In genomic region chr19:10206226-10206873, GRCh38 we compare ENCODE assay signal across 1 cellular context.
TF ChIP-seq lines count a peak whose summit lies in the region.

No MANE protein-coding gene starts in this region.

TF ChIP-seq in H1, 55 proteins besides CTCF, POLR2A, EP300 and RAD21:
- TF ChIP-seq HDAC2 (IDR thresholded peaks at IDR 0.05; ENCODE audit: borderline replicate concordance in 1 of 2, low read depth in 2 of 2, low read length in 2 of 2) (no peak), TEAD4 (IDR thresholded peaks at IDR 0.05; ENCODE audit: low read depth, low read length) (0 out of 2 replicates have a peak, but pooled peaks have one; percentile 9)
